In the genomic region with DNA sequence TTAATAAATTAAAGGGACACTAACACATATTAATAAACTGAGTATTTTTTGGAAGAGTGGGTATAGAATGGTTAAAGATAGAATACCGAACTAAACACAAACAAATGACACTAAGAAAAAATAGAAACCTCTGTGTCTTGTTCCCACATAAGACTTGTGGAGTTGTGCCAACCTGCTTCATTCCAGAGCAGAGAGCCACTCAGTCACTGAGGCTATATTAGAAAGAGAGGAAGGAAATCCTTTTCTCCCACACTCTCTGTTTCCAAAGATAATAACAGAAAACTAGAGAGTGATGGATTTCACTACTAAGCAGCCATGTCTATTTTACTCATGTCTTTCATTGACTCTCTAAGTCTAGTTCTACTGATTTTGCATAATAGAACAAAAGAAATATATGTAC, we compare ENCODE assay signal across 21 cellular contexts. TPM values are rescaled to one million over a fixed set of nuclear protein-coding genes. Genes with fewer than 3 reads are reported as not detected.
DNase-seq lines count a peak whose midpoint lies in the region; FAIRE-seq and TF ChIP-seq lines count a peak whose summit lies in the region.
"Had no signal": no experiment of that assay in that cellular context is flagged by ENCODE, and none has a peak within 500 bp of the region (broad histone marks: within the 10 kb centered on the region; RNA-seq: fewer than 3 reads in every experiment).

No MANE protein-coding gene starts in this region.

- H4K20me1 ChIP-seq in astrocyte (ENCODE audit: insufficient read depth, low read length) (no peaks in the 10 kb centered on the region), endothelial cell of umbilical vein (replicated peaks; ENCODE audit: control insufficient read depth, extremely low read depth, insufficient read depth, low read length) (no peaks in the 10 kb centered on the region)

- H3K4me2 ChIP-seq in astrocyte (ENCODE audit: low read length) (peak overlapping the region; percentile 15), endothelial cell of umbilical vein (ENCODE audit: insufficient read depth, low read length) (peak overlapping the region; percentile 30)

- peak; percentile 11 for FAIRE-seq in H54 (lab: Jason Lieb, UNC)
- FAIRE-seq in astrocyte (lab: Jason Lieb, UNC) = no peak
- no peak for FAIRE-seq in endothelial cell of umbilical vein (lab: Jason Lieb, UNC)

- H2AFZ ChIP-seq in astrocyte (ENCODE audit: low read depth, low read length) = no peak overlapping the region
- no peak overlapping the region for H2AFZ ChIP-seq in endothelial cell of umbilical vein (ENCODE audit: low read depth, low read length)

- H3K27me3 Mint-ChIP-seq in astrocyte (ENCODE audit: low read depth, unreplicated experiment) (no peaks in the 10 kb centered on the region), Calu3 (ENCODE audit: unreplicated experiment) (peaks cover 24% of the 10 kb centered on the region)

- intact Hi-C loops in endothelial cell of umbilical vein (cut with micrococcal nuclease) = loop anchor here (5.0 kb wide), 1 partner anchor 63 kb away; no protein-coding TSS in a partner anchor
- intact Hi-C loops in Calu3 (cut with micrococcal nuclease; ENCODE audit: unreplicated experiment) = no loop called here

- H3K36me3 ChIP-seq in astrocyte (ENCODE audit: insufficient read depth, low read length) (no peaks in the 10 kb centered on the region), endothelial cell of umbilical vein (ENCODE audit: control insufficient read depth in 2 of 2, extremely low read depth in 1 of 2, insufficient read depth in 2 of 2, low read length in 2 of 2) (no peaks in the 10 kb centered on the region), suprapubic skin (no peaks in the 10 kb centered on the region)
- H3K36me3 ChIP-seq: SJCRH30 had no signal

- H3K79me2 ChIP-seq in astrocyte (ENCODE audit: insufficient read depth, low read length) (no peaks in the 10 kb centered on the region), endothelial cell of umbilical vein (ENCODE audit: control insufficient read depth, insufficient read depth, low read length) (no peaks in the 10 kb centered on the region)

- no peaks in the 10 kb centered on the region for H3K36me3 Mint-ChIP-seq in astrocyte (ENCODE audit: low read depth, unreplicated experiment)
- H3K36me3 Mint-ChIP-seq in Calu3 (ENCODE audit: insufficient read depth, unreplicated experiment) = no peaks in the 10 kb centered on the region
- H3K36me3 Mint-ChIP-seq: CD4-positive, CD25-positive, alpha-beta regulatory T cell; IgD-negative memory B cell had no signal

- dilution Hi-C loops in endothelial cell of umbilical vein (cut with MboI; ENCODE audit: extremely low pct_ligation_motif_present, low sequenced_read_pairs) = no loop called here

- 12% methylated on average over 1 of the region's 1 CpG for WGBS in suprapubic skin

- H3K9ac ChIP-seq in astrocyte (ENCODE audit: low read length) (no peak overlapping the region), endothelial cell of umbilical vein (replicated peaks; ENCODE audit: extremely low read depth, insufficient read depth, low read length) (no peak overlapping the region)

- H3K4me3 Mint-ChIP-seq in astrocyte (ENCODE audit: unreplicated experiment) (no peak overlapping the region), Calu3 (ENCODE audit: low read depth, unreplicated experiment) (no peak overlapping the region)
- H3K4me3 Mint-ChIP-seq: CD4-positive, CD25-positive, alpha-beta regulatory T cell; IgD-negative memory B cell had no signal

- H3K27ac Mint-ChIP-seq in astrocyte (ENCODE audit: unreplicated experiment) = no peak overlapping the region
- no peak overlapping the region for H3K27ac Mint-ChIP-seq in Calu3 (ENCODE audit: unreplicated experiment)
- H3K27ac Mint-ChIP-seq: CD4-positive, CD25-positive, alpha-beta regulatory T cell had no signal

- no TSS peak for BruUV-seq in endothelial cell of umbilical vein (replicated peaks; lab: Mats Ljungman, UMichigan)
- BruUV-seq in Calu3 (replicated peaks; lab: Mats Ljungman, UMichigan) = no TSS peak

- CTCF ChIA-PET in endothelial cell of umbilical vein (lab: Charles Lee) (interaction anchor here (0.8 to 9.4 kb wide), 3 partner anchors 28 to 119 kb away, joined by 3 to 197 read pairs (median 8); no protein-coding TSS in a partner anchor), Calu3 (lab: Charles Lee) (no interaction called here)

- H3K4me3 ChIP-seq in astrocyte (ENCODE audit: insufficient read depth, low read depth, low read length) = no peak overlapping the region
- H3K4me3 ChIP-seq in endothelial cell of umbilical vein (replicated peaks in 1 of 3; ENCODE audit: insufficient read depth in 1 of 3, low read depth in 1 of 3, low read length in 3 of 3) = no peak overlapping the region
- H3K4me3 ChIP-seq in suprapubic skin = no peak overlapping the region
- H3K4me3 ChIP-seq: SJCRH30 had no signal

- H3K27ac ChIP-seq in astrocyte (ENCODE audit: low read depth, low read length) (peak overlapping the region; percentile 43), endothelial cell of umbilical vein (ENCODE audit: insufficient read depth, low read depth, low read length) (peak overlapping the region; percentile 80), suprapubic skin (no peak overlapping the region)
- H3K27ac ChIP-seq: SJCRH30 had no signal

- H3K9me1 ChIP-seq in endothelial cell of umbilical vein (replicated peaks; ENCODE audit: control insufficient read depth, extremely low read depth, insufficient read depth, low read length) = no peaks in the 10 kb centered on the region

- no peak for TF ChIP-seq POLR2A in H54 (IDR thresholded peaks at IDR 0.05; ENCODE audit: low read depth, low read length)
- TF ChIP-seq POLR2A in endothelial cell of umbilical vein (IDR thresholded peaks at IDR 0.05; ENCODE audit: low read depth, low read length) = no peak
- no peak for TF ChIP-seq POLR2A in suprapubic skin (IDR thresholded peaks at IDR 0.05)

- H3K4me1 Mint-ChIP-seq in astrocyte (ENCODE audit: low read depth, unreplicated experiment) = peaks cover 12% of the 10 kb centered on the region
- no peaks in the 10 kb centered on the region for H3K4me1 Mint-ChIP-seq in Calu3 (ENCODE audit: low read depth, unreplicated experiment)
- H3K4me1 Mint-ChIP-seq: CD4-positive, CD25-positive, alpha-beta regulatory T cell; IgD-negative memory B cell had no signal

- POLR2A ChIA-PET in endothelial cell of umbilical vein (lab: Charles Lee) = no interaction called here

- H3K4me1 ChIP-seq in astrocyte (ENCODE audit: insufficient read depth, low read length) (no peaks in the 10 kb centered on the region), endothelial cell of umbilical vein (ENCODE audit: control insufficient read depth, extremely low read depth, insufficient read depth, low read length) (peaks cover 17% of the 10 kb centered on the region), suprapubic skin (no peaks in the 10 kb centered on the region)
- H3K4me1 ChIP-seq: Caco-2 had no signal

- H3K9me3 ChIP-seq in astrocyte (ENCODE audit: insufficient read depth, low read depth, low read length) = no peaks in the 10 kb centered on the region
- no peaks in the 10 kb centered on the region for H3K9me3 ChIP-seq in endothelial cell of umbilical vein (replicated peaks; ENCODE audit: control insufficient read depth, insufficient read depth, low read length)
- H3K9me3 ChIP-seq in suprapubic skin = no peaks in the 10 kb centered on the region
- H3K9me3 ChIP-seq: Caco-2, SJCRH30 had no signal

- DNase-seq in H54 (ENCODE audit: insufficient read length, low spot score) (no peak), astrocyte (ENCODE audit: low read depth) (peak; percentile 31), endothelial cell of umbilical vein (ENCODE audit: low read depth, low spot score) (peak; percentile 91), medulla oblongata (ENCODE audit: extremely low spot score) (peak; percentile 62), kidney tubule cell (ENCODE audit: low spot score) (no peak), NCI-H1092 (lab: John Stamatoyannopoulos, UW) (no peak), suprapubic skin (ENCODE audit: low spot score in 2 of 2) (no peak), Calu3 (no peak)
- DNase-seq: ACHN; Caco-2; CD4-positive, CD25-positive, alpha-beta regulatory T cell; H7; NCI-H1417; NCI-H187 treated with DMSO at 0.1 percent for 48 hours; NCI-H2171; NCI-H748 treated with DMSO at 0.1 percent for 48 hours; OCI-M1; SJCRH30 had no signal

- H3K27me3 ChIP-seq in astrocyte (ENCODE audit: insufficient read depth, low read length) (no peaks in the 10 kb centered on the region), endothelial cell of umbilical vein (ENCODE audit: control insufficient read depth in 2 of 2, insufficient read depth in 2 of 2, low read length in 2 of 2) (no peaks in the 10 kb centered on the region), suprapubic skin (no peaks in the 10 kb centered on the region)
- H3K27me3 ChIP-seq: SJCRH30 had no signal

- no peak for TF ChIP-seq EP300 in suprapubic skin (IDR thresholded peaks at IDR 0.05)

- TF ChIP-seq CTCF in astrocyte (IDR thresholded peaks at IDR 0.05; ENCODE audit: insufficient read depth, low read depth, low read length) = no peak
- no peak for TF ChIP-seq CTCF in endothelial cell of umbilical vein (IDR thresholded peaks at IDR 0.05; ENCODE audit: extremely low read depth in 1 of 2, insufficient read depth in 1 of 2, low read depth in 1 of 2, low read length in 2 of 2)
- no peak for TF ChIP-seq CTCF in suprapubic skin (IDR thresholded peaks at IDR 0.05)
- no peak for TF ChIP-seq CTCF in Calu3 (IDR thresholded peaks at IDR 0.05; ENCODE audit: unreplicated experiment)

- H3K9me3 Mint-ChIP-seq in astrocyte (ENCODE audit: unreplicated experiment) (no peaks in the 10 kb centered on the region), Calu3 (ENCODE audit: low read depth, unreplicated experiment) (no peaks in the 10 kb centered on the region)

TF ChIP-seq in endothelial cell of umbilical vein, 7 proteins besides CTCF, POLR2A, EP300 and RAD21 (continues in another document):
- TF ChIP-seq GATA2 (IDR thresholded peaks at IDR 0.05; ENCODE audit: insufficient read depth, insufficient read length, low read depth, low read length) (peak; percentile 54), MAX (IDR thresholded peaks at IDR 0.05; ENCODE audit: insufficient read depth, insufficient read length) (no peak), EZH2 (IDR thresholded peaks at IDR 0.05; ENCODE audit: borderline replicate concordance, low read depth, low read length, severe bottlenecking) (no peak)

RNA-seq across cellular contexts. Expression of gene CTNNA3, which starts 26.0 kb away (rescaled TPM):
- total RNA-seq in astrocyte = 0.73 and 0.75 TPM in 2 replicates
- total RNA-seq in endothelial cell of umbilical vein = not detected in 2 replicates
- polyA plus RNA-seq in endothelial cell of umbilical vein = not detected in 2 replicates
- polyA plus RNA-seq in endothelial cell of umbilical vein (2011; cell fraction: cytosol; rRNA removed) = not detected in 2 replicates
- not detected in 2 replicates for polyA plus RNA-seq in endothelial cell of umbilical vein (2011; cell fraction: nucleus; rRNA removed)
- not detected in 2 replicates for polyA plus RNA-seq in endothelial cell of umbilical vein (2012)
- polyA minus RNA-seq in endothelial cell of umbilical vein = 0.08 TPM in 1 of 2 replicates, not detected in the other
- not detected for polyA minus RNA-seq in endothelial cell of umbilical vein (2011; cell fraction: cytosol; rRNA and poly(A)+ RNA removed)
- not detected in 2 replicates for polyA minus RNA-seq in endothelial cell of umbilical vein (2011; cell fraction: nucleus; rRNA and poly(A)+ RNA removed)
- under 1 TPM; 0.08 to 0.29 (median 0.21) TPM for total RNA-seq in suprapubic skin
- total RNA-seq in Calu3 (2022) = not detected in 2 replicates
- total RNA-seq: CD4-positive, CD25-positive, alpha-beta regulatory T cell; HT-29; RPMI7951 had no signal
- polyA plus RNA-seq: CD4-positive, CD25-positive, alpha-beta regulatory T cell had no signal

Comparison
In these comparisons a context has a peak if more than half of its experiments do, and no peak if none do; other contexts are left out.
1. DNase-seq: peak in astrocyte (single experiment), endothelial cell of umbilical vein (single experiment) and medulla oblongata (single experiment); none in H54 (single experiment), kidney tubule cell (single experiment), NCI-H1092 (single experiment), suprapubic skin (0 of 2) and Calu3 (single experiment).